ENCODE assay signal across 8 cellular contexts in genomic region chr3:196867507-196868296, GRCh38. TPM values are rescaled to one million over a fixed set of nuclear protein-coding genes. Genes with fewer than 3 reads are reported as not detected.
DNase-seq lines count a peak whose midpoint lies in the region; ATAC-seq and TF ChIP-seq lines count a peak whose summit lies in the region.

Gene SENP5 (plus strand): TSS chr3:196867920. CDS start chr3:196885182, 17,262 bp downstream.

- intact Hi-C loops in left ventricle myocardium superior (cut with micrococcal nuclease) (loop anchor here (10.0 kb wide), 1 partner anchor 77 kb away; the partner anchor contains the start of gene NCBP2), prostate gland (cut with DNase I) (loop anchor here (5.0 kb wide), 1 partner anchor 75 kb away; the partner anchor contains the start of gene NCBP2)

- H3K4me3 ChIP-seq in prostate gland: peak within 1 kb of the TSS; percentile 91 to 100

- TF ChIP-seq POLR2A in GM18505 (IDR thresholded peaks at IDR 0.05; ENCODE audit: borderline replicate concordance, extremely low read depth, insufficient read depth, insufficient read length): peak; percentile 96
- peak; percentile 85 for TF ChIP-seq POLR2A in prostate gland (IDR thresholded peaks at IDR 0.05)

- peak; percentile 11 for DNase-seq in NCI-H187 treated with DMSO at 0.1 percent for 48 hours (lab: John Stamatoyannopoulos, UW)
- DNase-seq in T-helper 2 cell: peak; percentile 81 to 95 (median 85)
- DNase-seq in left ventricle myocardium superior: peak; percentile 96
- DNase-seq in prostate gland (ENCODE audit: low spot score): peak; percentile 89
- peak; percentile 89 for DNase-seq in ureter (ENCODE audit: low spot score)

- TF ChIP-seq CTCF in prostate gland (IDR thresholded peaks at IDR 0.05): peak in 2 of 4 experiments; percentile 4 to 16

- peaks cover 8% of the 10 kb centered on the region for H3K4me1 ChIP-seq in prostate gland (replicated peaks)

- WGBS in prostate gland: under 1% methylated on average over 40 of the region's 93 CpGs

- no peaks in the 10 kb centered on the region for H3K36me3 ChIP-seq in prostate gland

- H3K27me3 ChIP-seq in prostate gland (replicated peaks; ENCODE audit: insufficient read depth): no peaks in the 10 kb centered on the region

- H3K27ac ChIP-seq in angular gyrus (ENCODE audit: low read depth, low read length) (peak within 1 kb of the TSS; percentile 98), prostate gland (peak within 1 kb of the TSS; percentile 83 to 91)

- H3K9me3 ChIP-seq in prostate gland: no peaks in the 10 kb centered on the region

- ATAC-seq in GM18505 (IDR thresholded peaks at IDR 0.05; ENCODE audit: unreplicated experiment): peak; percentile 89
- ATAC-seq in HG02973 (IDR thresholded peaks at IDR 0.05; ENCODE audit: unreplicated experiment): peak; percentile 90
- peak; percentile 100 for ATAC-seq in left ventricle myocardium superior

RNA-seq across cellular contexts. Expression of gene SENP5, which starts in this region (rescaled TPM):
- 19.6 TPM for total RNA-seq in left ventricle myocardium superior
- 10 to 100 TPM; 28.3 to 62.9 TPM for total RNA-seq in prostate gland
- total RNA-seq in ureter: 44.0 TPM

Comparison
In these comparisons a context has a peak if more than half of its experiments do, and no peak if none do; other contexts are left out.
1. Peak in every context shown above with its lines: DNase-seq, ATAC-seq, H3K4me3 ChIP-seq and H3K27ac ChIP-seq.
2. DNase-seq: peak in every context shown above with its lines; median percentile 96 in left ventricle myocardium superior; 89 in prostate gland; 89 in ureter; 85 in T-helper 2 cell; 11 in NCI-H187 treated with DMSO at 0.1 percent for 48 hours.